ENCODE assay signal across 21 cellular contexts in genomic region chr20:1702288-1702687, GRCh38. TPM values are rescaled to one million over a fixed set of nuclear protein-coding genes. Genes with fewer than 3 reads are reported as not detected.
DNase-seq lines count a peak whose midpoint lies in the region; ATAC-seq and TF ChIP-seq lines count a peak whose summit lies in the region.
"Had no signal": no experiment of that assay in that cellular context is flagged by ENCODE, and none has a peak within 500 bp of the region (broad histone marks: within the 10 kb centered on the region; RNA-seq: fewer than 3 reads in every experiment).

No MANE protein-coding gene starts in this region.

- H3K4me1 ChIP-seq in lower lobe of right lung: no peaks in the 10 kb centered on the region
- H3K4me1 ChIP-seq: ascending aorta, left ventricle myocardium inferior, sigmoid colon had no signal

- ATAC-seq in lower lobe of right lung (peak; percentile 36 to 74), HG03045 (IDR thresholded peaks at IDR 0.05; ENCODE audit: unreplicated experiment) (no peak)

- CTCF ChIA-PET in GM10248 (lab: Yijun Ruan, JAX): interaction anchor here (1.2 kb wide), 1 partner anchor 13 kb away, joined by 3 read pairs; no protein-coding TSS in a partner anchor

- H3K36me3 ChIP-seq in lower lobe of right lung: no peaks in the 10 kb centered on the region
- H3K36me3 ChIP-seq: ascending aorta, left ventricle myocardium inferior, sigmoid colon had no signal

- POLR2A ChIA-PET in GM10248 (lab: Yijun Ruan, JAX): no interaction called here

- H3K27ac ChIP-seq in lower lobe of right lung: no peak overlapping the region
- H3K27ac ChIP-seq: ascending aorta, dorsolateral prefrontal cortex, left ventricle myocardium inferior, sigmoid colon had no signal

- DNase-seq in ELR (ENCODE audit: low read depth): peak; percentile 9
- DNase-seq in NB4 (ENCODE audit: low read depth): peak; percentile 93
- DNase-seq in UCSD-AML1 (lab: John Stamatoyannopoulos, UW; ENCODE audit: unreplicated experiment): peak; percentile 32
- DNase-seq in lower lobe of right lung: no peak
- no peak for DNase-seq in GM10248 (ENCODE audit: extremely low spot score)
- DNase-seq in ACHN: no peak
- DNase-seq in stimulated activated CD4-positive, alpha-beta T cell treated with anti-CD3 and anti-CD28 coated beads, Interleukin-12 subunit alpha, Interleukin-12 subunit beta, amount 100 ng/mL, for 4 hours: no peak
- DNase-seq: activated CD4-positive, alpha-beta T cell treated with anti-CD3 and anti-CD28 coated beads, Interleukin-2, amount 10 ng/mL, durations not matched to agents 24 days and 14 days; activated naive CD4-positive, alpha-beta T cell; activated T-cell treated with anti-CD3 and anti-CD28 coated beads for 4 hours; dorsolateral prefrontal cortex; left ventricle myocardium inferior; NCI-H1694 treated with DMSO at 0.1 percent for 48 hours; SHP77 treated with DMSO at 0.1 percent for 48 hours; sigmoid colon; stimulated activated CD4-positive, alpha-beta T cell treated with anti-CD3 and anti-CD28 coated beads, Interleukin-2, amount 100 ng/mL, for 24 hours had no signal

- intact Hi-C loops in lower lobe of right lung (cut with DNase I): no loop called here

- TF ChIP-seq CTCF in NB4 (IDR thresholded peaks at IDR 0.05; ENCODE audit: low read depth, low read length): no peak
- no peak for TF ChIP-seq CTCF in lower lobe of right lung (IDR thresholded peaks at IDR 0.05)
- TF ChIP-seq CTCF in GM10248 (IDR thresholded peaks at IDR 0.05; ENCODE audit: control extremely low read depth, extremely low read depth, low read depth, missing control alignments): no peak

- no peaks in the 10 kb centered on the region for H3K27me3 ChIP-seq in lower lobe of right lung (ENCODE audit: low read depth)
- H3K27me3 ChIP-seq: ascending aorta, dorsolateral prefrontal cortex, sigmoid colon had no signal

- H3K9me3 ChIP-seq in lower lobe of right lung: no peaks in the 10 kb centered on the region
- H3K9me3 ChIP-seq: ascending aorta, left ventricle myocardium inferior, sigmoid colon had no signal

- in situ Hi-C loops in ACHN (cut with HindIII; ENCODE audit: low pct_ligation_motif_present, low pct_unique_long_range_greater_than_20kb, low sequenced_read_pairs): no loop called here

- TF ChIP-seq POLR2A in NB4 (IDR thresholded peaks at IDR 0.05; ENCODE audit: extremely low read depth, insufficient read length): no peak

- H3K4me3 ChIP-seq in NB4 (ENCODE audit: low read depth, low read length) (no peak overlapping the region), lower lobe of right lung (no peak overlapping the region)
- H3K4me3 ChIP-seq: ascending aorta, dorsolateral prefrontal cortex, left ventricle myocardium inferior, sigmoid colon had no signal

RNA-seq across cellular contexts. Expression of gene SIRPG, which starts 44.7 kb away (rescaled TPM):
- total RNA-seq in lower lobe of right lung: 0.97 TPM
- total RNA-seq: ascending aorta, epithelial cell of proximal tubule, H1, left ventricle myocardium inferior, osteocyte had no signal

Comparison
In these comparisons a context has a peak if more than half of its experiments do, and no peak if none do; other contexts are left out.
1. DNase-seq: peak in ELR (single experiment), NB4 (single experiment) and UCSD-AML1 (single experiment); none in lower lobe of right lung (single experiment), GM10248 (single experiment), ACHN (single experiment) and stimulated activated CD4-positive, alpha-beta T cell treated with anti-CD3 and anti-CD28 coated beads, Interleukin-12 subunit alpha, Interleukin-12 subunit beta, amount 100 ng/mL, for 4 hours (single experiment).